In genomic region chr14:64502476-64503183, GRCh38 we compare ENCODE assay signal across 8 cellular contexts. TPM values are rescaled to one million over a fixed set of nuclear protein-coding genes. Genes with fewer than 3 reads are reported as not detected.
A peak's percentile ranks its signal among the peaks of the same experiment; 100 is the strongest.
DNase-seq lines count a peak whose midpoint lies in the region; ATAC-seq and TF ChIP-seq lines count a peak whose summit lies in the region.

No MANE protein-coding gene starts in this region.

- H3K79me2 ChIP-seq in MM.1S (ENCODE audit: low read length): peaks cover 68% of the 10 kb centered on the region

- peaks cover 64% of the 10 kb centered on the region for H3K4me1 Mint-ChIP-seq in activated T-cell treated with anti-CD3 and anti-CD28 coated beads, Interleukin-2, amount 50 U/mL, for 4 hours (ENCODE audit: low read depth)

- no peaks in the 10 kb centered on the region for H3K27me3 ChIP-seq in MM.1S (replicated peaks; ENCODE audit: insufficient read depth, low read length)

- H3F3A ChIP-seq in MM.1S (ENCODE audit: insufficient read depth, low read length): peaks cover 38% of the 10 kb centered on the region

- no peaks in the 10 kb centered on the region for H3K9me3 ChIP-seq in MM.1S (replicated peaks; ENCODE audit: insufficient read depth, low read length)

- no peaks in the 10 kb centered on the region for H3K9me3 Mint-ChIP-seq in activated T-cell treated with anti-CD3 and anti-CD28 coated beads, Interleukin-2, amount 50 U/mL, for 4 hours

- H3K27ac ChIP-seq in MM.1S (ENCODE audit: low read length): peak overlapping the region; percentile 100

- peak overlapping the region; percentile 53; the same call in 1 of the 2 replicates for H2AFZ ChIP-seq in MM.1S (ENCODE audit: low read length)

- ATAC-seq in activated T-cell treated with anti-CD3 and anti-CD28 coated beads, Interleukin-2, amount 50 U/mL, for 4 hours: no peak
- ATAC-seq in GM18907 (IDR thresholded peaks at IDR 0.05; ENCODE audit: unreplicated experiment) (no peak), HG03045 (IDR thresholded peaks at IDR 0.05; ENCODE audit: unreplicated experiment) (no peak), HG02852 (IDR thresholded peaks at IDR 0.05; ENCODE audit: unreplicated experiment) (no peak)

- no peaks in the 10 kb centered on the region for H3K9me2 ChIP-seq in MM.1S (replicated peaks; ENCODE audit: insufficient read depth, low read length)

- H3K4me1 ChIP-seq in MM.1S (ENCODE audit: low read length): 0 out of 2 replicates have a peak, but pooled peaks cover 2% of the 10 kb centered on the region

- H3K4me3 Mint-ChIP-seq in activated T-cell treated with anti-CD3 and anti-CD28 coated beads, Interleukin-2, amount 50 U/mL, for 4 hours: peak overlapping the region; percentile 99

- no peaks in the 10 kb centered on the region for H3K27me3 Mint-ChIP-seq in activated T-cell treated with anti-CD3 and anti-CD28 coated beads, Interleukin-2, amount 50 U/mL, for 4 hours (ENCODE audit: low read depth)

- peak overlapping the region; percentile 89 for H3K4me2 ChIP-seq in MM.1S (ENCODE audit: low read depth, low read length)

- DNase-seq in DMS79 (lab: John Stamatoyannopoulos, UW) (peak; percentile 64), MM.1S (peak; percentile 26), fibroblast of peridontal ligament (ENCODE audit: extremely low read depth) (peak; percentile 28), pons (ENCODE audit: low spot score) (peak; percentile 54)
- peak; percentile 24 for DNase-seq in activated T-cell treated with anti-CD3 and anti-CD28 coated beads, Interleukin-2, amount 50 U/mL, for 4 hours

- peak overlapping the region; percentile 86 for H3K4me3 ChIP-seq in MM.1S (ENCODE audit: low read length)

- H3K9ac ChIP-seq in MM.1S (ENCODE audit: low read length): peak overlapping the region; percentile 99

- peaks cover 10% of the 10 kb centered on the region for H3K36me3 Mint-ChIP-seq in activated T-cell treated with anti-CD3 and anti-CD28 coated beads, Interleukin-2, amount 50 U/mL, for 4 hours (ENCODE audit: insufficient read depth)

- TF ChIP-seq CTCF in MM.1S (IDR thresholded peaks at IDR 0.05; ENCODE audit: low read length): no peak

- no peaks in the 10 kb centered on the region for H4K20me1 ChIP-seq in MM.1S (ENCODE audit: insufficient read depth, low read length)

- no peaks in the 10 kb centered on the region; the same call in 1 of the 2 replicates for H3K36me3 ChIP-seq in MM.1S (replicated peaks; ENCODE audit: insufficient read depth, low read length)

RNA-seq across cellular contexts. Expression of gene ZBTB25, which starts 1.0 kb away (rescaled TPM):
- total RNA-seq in activated T-cell treated with anti-CD3 and anti-CD28 coated beads, Interleukin-2, amount 50 U/mL, for 4 hours: 10 to 100 TPM; 12.8 to 13.5 (median 13.1) TPM

RNA-seq across cellular contexts. Expression of gene ZBTB1, which starts 1.9 kb away (rescaled TPM):
- 10 to 100 TPM; 24.0 to 28.5 (median 27.1) TPM for total RNA-seq in activated T-cell treated with anti-CD3 and anti-CD28 coated beads, Interleukin-2, amount 50 U/mL, for 4 hours

RNA-seq across cellular contexts. Expression of gene AKAP5, which starts 37.3 kb away (rescaled TPM):
- total RNA-seq in activated T-cell treated with anti-CD3 and anti-CD28 coated beads, Interleukin-2, amount 50 U/mL, for 4 hours: under 1 TPM; 0.65 to 0.83 (median 0.69) TPM

RNA-seq across cellular contexts. Expression of gene HSPA2, which starts 37.9 kb away (rescaled TPM):
- total RNA-seq in activated T-cell treated with anti-CD3 and anti-CD28 coated beads, Interleukin-2, amount 50 U/mL, for 4 hours: 1 to 10 TPM; 1.4 to 1.8 (median 1.4) TPM

RNA-seq across cellular contexts. Expression of gene PPP1R36, which starts 47.1 kb away (rescaled TPM):
- total RNA-seq in activated T-cell treated with anti-CD3 and anti-CD28 coated beads, Interleukin-2, amount 50 U/mL, for 4 hours: not detected
